ENCODE assay signal across 21 cellular contexts in genomic region chr17:68564415-68565111, GRCh38. TPM values are rescaled to one million over a fixed set of nuclear protein-coding genes. Genes with fewer than 3 reads are reported as not detected.
"Had no signal": no experiment of that assay in that cellular context is flagged by ENCODE, and none has a peak within 500 bp of the region (broad histone marks: within the 10 kb centered on the region; RNA-seq: fewer than 3 reads in every experiment).

No MANE protein-coding gene starts in this region.

- H3K4me1 ChIP-seq: adrenal gland, sigmoid colon had no signal

- H3K27ac ChIP-seq: adrenal gland, ascending aorta, brain microvascular endothelial cell, coronary artery, gastrocnemius medialis, sigmoid colon, spleen had no signal

- H3K9me3 ChIP-seq: adrenal gland, ascending aorta, gastrocnemius medialis, sigmoid colon, spleen, upper lobe of right lung had no signal

- H3K27me3 ChIP-seq: adrenal gland, ascending aorta, brain microvascular endothelial cell, gastrocnemius medialis, sigmoid colon, spleen, upper lobe of right lung had no signal

- H3K36me3 ChIP-seq: adrenal gland, ascending aorta, brain microvascular endothelial cell, gastrocnemius medialis, sigmoid colon, spleen, upper lobe of right lung had no signal

- H3K4me3 Mint-ChIP-seq: activated naive CD8-positive, alpha-beta T cell; activated T-cell treated with anti-CD3 and anti-CD28 coated beads, Interleukin-2, amount 50 U/mL, for 24 hours; activated T-helper 17 cell treated with anti-CD3 and anti-CD28 coated beads, Interleukin-2, amount 50 U/mL, for 72 hours had no signal

- H3K27ac Mint-ChIP-seq: activated naive CD8-positive, alpha-beta T cell; activated T-cell treated with anti-CD3 and anti-CD28 coated beads, Interleukin-2, amount 50 U/mL, for 24 hours; activated T-helper 17 cell treated with anti-CD3 and anti-CD28 coated beads, Interleukin-2, amount 50 U/mL, for 72 hours had no signal

- H3K4me3 ChIP-seq: adrenal gland, ascending aorta, coronary artery, gastrocnemius medialis, sigmoid colon, spleen, upper lobe of right lung had no signal

- DNase-seq: activated CD8-positive, alpha-beta memory T cell treated with anti-CD3 and anti-CD28 coated beads, Interleukin-2, amount 50 U/mL, for 4 hours; activated T-cell treated with anti-CD3 and anti-CD28 coated beads, Interleukin-2, amount 50 U/mL, for 24 hours; adrenal gland; brain microvascular endothelial cell; cerebellar nuclear complex; erythroblast; gastrocnemius medialis; hypothalamus; left ventricle myocardium superior; sigmoid colon; spleen; stimulated activated CD4-positive, alpha-beta T cell treated with anti-CD3 and anti-CD28 coated beads, Interleukin-4, amount 100 ng/mL, for 24 hours; stimulated activated naive CD4-positive, alpha-beta T cell treated with Interleukin-2 at 50 U/mL for 16 hours; T-helper 9 cell; upper lobe of right lung had no signal

- ATAC-seq: activated T-helper 17 cell treated with anti-CD3 and anti-CD28 coated beads, Interleukin-2, amount 50 U/mL, for 72 hours; gastrocnemius medialis; left ventricle myocardium superior; upper lobe of right lung had no signal

- H3K9me3 Mint-ChIP-seq: activated T-cell treated with anti-CD3 and anti-CD28 coated beads, Interleukin-2, amount 50 U/mL, for 24 hours; activated T-helper 17 cell treated with anti-CD3 and anti-CD28 coated beads, Interleukin-2, amount 50 U/mL, for 72 hours had no signal

- H3K27me3 Mint-ChIP-seq: activated T-cell treated with anti-CD3 and anti-CD28 coated beads, Interleukin-2, amount 50 U/mL, for 24 hours had no signal

RNA-seq across cellular contexts. Expression of gene FAM20A, which starts 36.6 kb away (rescaled TPM):
- total RNA-seq: activated T-helper 17 cell treated with anti-CD3 and anti-CD28 coated beads, Interleukin-2, amount 50 U/mL, for 72 hours; T-helper 1 cell treated with Interleukin-12 subunit alpha and Interleukin-12 subunit beta and Interleukin-4 antibody, amounts not matched to agents 30 ng/mL and 1 ng/mL, for 36 hours had no signal
- polyA plus RNA-seq: neural cell had no signal
